ENCODE assay signal across 25 cellular contexts in genomic region chr9:69486498-69486897, GRCh38.
DNase-seq lines count a peak whose midpoint lies in the region; ATAC-seq and TF ChIP-seq lines count a peak whose summit lies in the region.
"Had no signal": no experiment of that assay in that cellular context is flagged by ENCODE, and none has a peak within 500 bp of the region (broad histone marks: within the 10 kb centered on the region; RNA-seq: fewer than 3 reads in every experiment).

No MANE protein-coding gene starts in this region.

- peak overlapping the region; percentile 41 for H3K27ac Mint-ChIP-seq in T-helper 1 cell treated with Interleukin-12 subunit alpha and Interleukin-12 subunit beta and Interleukin-4 antibody, amounts not matched to agents 30 μg/mL and 1 μg/mL, for 36 hours
- H3K27ac Mint-ChIP-seq in WTC11 = no peak overlapping the region
- H3K27ac Mint-ChIP-seq: IgD-negative memory B cell had no signal

- no peak overlapping the region for H3K4me3 ChIP-seq in osteoblast (ENCODE audit: insufficient read depth, low read length)

- no peak for DNase-seq in T-helper 1 cell
- DNase-seq in WTC11 (ENCODE audit: low spot score) = no peak
- peak; percentile 25 for DNase-seq in iPS-NIHi7 (ENCODE audit: extremely low spot score)
- DNase-seq in osteoblast (ENCODE audit: insufficient read length, low spot score, missing footprints) = peak; percentile 38
- no peak for DNase-seq in DMS79 (lab: John Stamatoyannopoulos, UW)
- DNase-seq in Right ventricle myocardium inferior (ENCODE audit: missing footprints) = no peak
- DNase-seq: ACHN; C1 segment of cervical spinal cord; CD8-positive, alpha-beta memory T cell; GF-D8; HCEC 1CT; NCI-H1694; NCI-H2081; NCI-H2171; NCI-H345; NCI-H524; NCI-H774; NK-92 treated with Interleukin-12 subunit alpha and Interleukin-12 subunit beta, amount 100 ng/mL, for 24 hours; SIG-M5; SK-N-SH had no signal

- H3K4me1 ChIP-seq in osteoblast (ENCODE audit: insufficient read depth, low read length) = no peaks in the 10 kb centered on the region

- no peak overlapping the region for H3K4me2 ChIP-seq in osteoblast (ENCODE audit: insufficient read depth, low read length)
- H3K4me2 ChIP-seq: SK-N-SH had no signal

- H3K9me3 ChIP-seq in osteoblast (ENCODE audit: low read depth, low read length) = no peaks in the 10 kb centered on the region
- H3K9me3 ChIP-seq: SK-N-SH had no signal

- no peaks in the 10 kb centered on the region for H3K36me3 ChIP-seq in osteoblast (ENCODE audit: insufficient read depth, low read length)

- peaks cover 9% of the 10 kb centered on the region for H3K9me3 Mint-ChIP-seq in T-helper 1 cell treated with Interleukin-12 subunit alpha and Interleukin-12 subunit beta and Interleukin-4 antibody, amounts not matched to agents 30 μg/mL and 1 μg/mL, for 36 hours
- 0 out of 2 replicates have a peak, but pooled peaks cover 6% of the 10 kb centered on the region for H3K9me3 Mint-ChIP-seq in WTC11

- H3K27me3 Mint-ChIP-seq in T-helper 1 cell treated with Interleukin-12 subunit alpha and Interleukin-12 subunit beta and Interleukin-4 antibody, amounts not matched to agents 30 μg/mL and 1 μg/mL, for 36 hours (ENCODE audit: low read depth) = no peaks in the 10 kb centered on the region
- no peaks in the 10 kb centered on the region for H3K27me3 Mint-ChIP-seq in WTC11 (ENCODE audit: low read depth)
- H3K27me3 Mint-ChIP-seq: CD8-positive, alpha-beta memory T cell had no signal

- H3K36me3 Mint-ChIP-seq in T-helper 1 cell treated with Interleukin-12 subunit alpha and Interleukin-12 subunit beta and Interleukin-4 antibody, amounts not matched to agents 30 μg/mL and 1 μg/mL, for 36 hours (ENCODE audit: low read depth) = peaks cover 7% of the 10 kb centered on the region
- peaks cover 2% of the 10 kb centered on the region; the same call in 1 of the 2 replicates for H3K36me3 Mint-ChIP-seq in WTC11
- H3K36me3 Mint-ChIP-seq: CD8-positive, alpha-beta memory T cell; IgD-negative memory B cell had no signal

- TF ChIP-seq CTCF in WTC11 (IDR thresholded peaks at IDR 0.05) (no peak), osteoblast (IDR thresholded peaks at IDR 0.05; ENCODE audit: extremely low read depth, low read depth, low read length) (no peak)

- POLR2A ChIA-PET in WTC11 (lab: Charles Lee) = no interaction called here

- no peaks in the 10 kb centered on the region for H3K79me2 ChIP-seq in osteoblast (ENCODE audit: insufficient read depth, low read length)

- intact Hi-C loops in Right ventricle myocardium inferior (cut with DNase I) = no loop called here

- H3K4me1 Mint-ChIP-seq in T-helper 1 cell treated with Interleukin-12 subunit alpha and Interleukin-12 subunit beta and Interleukin-4 antibody, amounts not matched to agents 30 μg/mL and 1 μg/mL, for 36 hours (ENCODE audit: low read depth) = peaks cover 4% of the 10 kb centered on the region
- peaks cover 13% of the 10 kb centered on the region for H3K4me1 Mint-ChIP-seq in WTC11
- H3K4me1 Mint-ChIP-seq: IgD-negative memory B cell had no signal

- CTCF ChIA-PET in WTC11 (lab: Charles Lee) = no interaction called here

- no peak overlapping the region for H2AFZ ChIP-seq in osteoblast (ENCODE audit: low read length)

- no peaks in the 10 kb centered on the region for H3K27me3 ChIP-seq in osteoblast (ENCODE audit: insufficient read depth, low read length)

- no peaks in the 10 kb centered on the region for H4K20me1 ChIP-seq in osteoblast (ENCODE audit: insufficient read depth, low read length)

- peak; percentile 74 for ATAC-seq in WTC11
- ATAC-seq in Right ventricle myocardium inferior = no peak
- no peak for ATAC-seq in GM21576 (IDR thresholded peaks at IDR 0.05; ENCODE audit: unreplicated experiment)

- no peak overlapping the region for H3K27ac ChIP-seq in osteoblast (ENCODE audit: low read depth, low read length)
- H3K27ac ChIP-seq: 22Rv1, RWPE1 had no signal

- H3K4me3 Mint-ChIP-seq in T-helper 1 cell treated with Interleukin-12 subunit alpha and Interleukin-12 subunit beta and Interleukin-4 antibody, amounts not matched to agents 30 μg/mL and 1 μg/mL, for 36 hours = no peak overlapping the region
- no peak overlapping the region for H3K4me3 Mint-ChIP-seq in WTC11
- H3K4me3 Mint-ChIP-seq: IgD-negative memory B cell had no signal

TF ChIP-seq in WTC11, 78 proteins besides CTCF, POLR2A, EP300 and RAD21:
- TF ChIP-seq ARID4B (CRISPR knock-in tag; IDR thresholded peaks at IDR 0.05; ENCODE audit: borderline replicate concordance) = no peak
- no peak for TF ChIP-seq MYBL2 (CRISPR knock-in tag; IDR thresholded peaks at IDR 0.05)
- TF ChIP-seq ZNF396 (CRISPR knock-in tag; IDR thresholded peaks at IDR 0.05; ENCODE audit: borderline replicate concordance) = no peak
- no peak for TF ChIP-seq MLX (CRISPR knock-in tag; IDR thresholded peaks at IDR 0.05)
- TF ChIP-seq ZNF263 (CRISPR knock-in tag; IDR thresholded peaks at IDR 0.05; ENCODE audit: low read depth) = no peak
- TF ChIP-seq GRHL2 (CRISPR knock-in tag; IDR thresholded peaks at IDR 0.05; ENCODE audit: insufficient replicate concordance, severe bottlenecking) = no peak
- no peak for TF ChIP-seq ESRRA (CRISPR knock-in tag; IDR thresholded peaks at IDR 0.05; ENCODE audit: borderline replicate concordance)

Comparison
In these comparisons a context has a peak if more than half of its experiments do, and no peak if none do; other contexts are left out.
1. DNase-seq: peak in iPS-NIHi7 (single experiment) and osteoblast (single experiment); none in T-helper 1 cell (0 of 5), WTC11 (single experiment), DMS79 (single experiment) and Right ventricle myocardium inferior (single experiment).